8 cellular contexts compared by ENCODE assay signal in the genomic region with DNA sequence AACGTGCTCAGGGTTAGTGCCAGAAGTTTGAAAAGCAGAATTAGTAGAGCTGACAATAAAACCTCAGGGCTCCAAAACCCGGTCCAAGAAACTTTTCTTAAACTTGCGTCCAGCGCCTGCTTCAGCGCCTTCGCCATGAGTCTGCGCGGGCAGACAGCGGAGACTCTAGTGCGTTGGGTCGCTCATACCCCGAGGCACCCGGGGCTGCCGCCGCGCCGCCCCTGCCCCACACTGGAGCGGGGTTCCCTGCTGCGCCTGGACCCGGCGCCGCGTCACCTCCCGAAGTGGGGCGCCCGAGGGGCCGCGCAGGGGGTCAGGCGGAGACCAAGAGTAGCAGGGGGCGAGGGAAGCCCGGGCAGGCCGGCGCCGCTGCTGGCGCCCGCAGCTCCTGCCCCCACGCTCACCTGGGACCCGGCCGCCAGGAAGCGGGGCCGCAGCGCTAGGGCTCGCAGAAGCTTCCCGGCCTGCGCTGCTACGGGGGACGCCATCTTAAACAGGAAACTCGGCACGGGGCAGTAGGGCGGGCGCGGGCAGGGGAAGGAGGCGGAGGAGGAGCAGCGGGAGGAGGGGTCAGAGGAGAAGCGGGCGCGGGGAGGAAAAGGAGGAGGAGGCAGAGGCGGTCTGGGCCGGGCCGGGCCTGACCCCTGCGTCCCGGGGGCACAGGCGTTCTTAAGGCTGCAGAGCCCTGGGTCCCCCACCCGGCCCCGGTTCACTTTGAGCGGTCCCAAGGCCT. TPM values are rescaled to one million over a fixed set of nuclear protein-coding genes. Genes with fewer than 3 reads are reported as not detected.
DNase-seq lines count a peak whose midpoint lies in the region; ATAC-seq and TF ChIP-seq lines count a peak whose summit lies in the region.

Gene SUCLG2, minus strand, starts transcription at position 514 of the 733 bp plus-strand sequence. Its CDS starts 26 bp downstream, at position 488.

- peaks cover 15% of the 10 kb centered on the region for H3K4me1 ChIP-seq in smooth muscle cell (ENCODE audit: low read depth)

- H3K9ac ChIP-seq in smooth muscle cell (ENCODE audit: low read depth) = peak within 1 kb of the TSS; percentile 95

- no peak for TF ChIP-seq CTCF in VCaP (conservative IDR thresholded peaks at IDR 0.05)
- no peak for TF ChIP-seq CTCF in smooth muscle cell (IDR thresholded peaks at IDR 0.05; ENCODE audit: borderline replicate concordance, insufficient read depth, poor library complexity, severe bottlenecking)

- no peaks in the 10 kb centered on the region for H4K20me1 ChIP-seq in smooth muscle cell (ENCODE audit: low read depth)

- DNase-seq in NCI-H1694 treated with DMSO at 0.1 percent for 48 hours (lab: John Stamatoyannopoulos, UW) = peak; percentile 22
- no peak for DNase-seq in NCI-H1694 (lab: John Stamatoyannopoulos, UW)
- peak; percentile 17 to 31 for DNase-seq in NCI-H1930 (lab: John Stamatoyannopoulos, UW)
- peak; percentile 21 to 87 for DNase-seq in T47D (ENCODE audit: low read depth in 1 of 2, low spot score in 1 of 2)
- DNase-seq in iPS-NIHi11 (ENCODE audit: low spot score) = peak; percentile 83
- DNase-seq in smooth muscle cell (lab: John Stamatoyannopoulos, UW; ENCODE audit: unreplicated experiment) = peak; percentile 66

- in situ Hi-C loops in T47D (cut with HindIII; ENCODE audit: low pct_unique_long_range_greater_than_20kb, low sequenced_read_pairs) = no loop called here

- H3K27ac ChIP-seq in VCaP = peak within 1 kb of the TSS; percentile 96
- peak within 1 kb of the TSS; percentile 88 for H3K27ac ChIP-seq in smooth muscle cell (ENCODE audit: low read depth)

- H2AFZ ChIP-seq in smooth muscle cell (ENCODE audit: low read depth) = peak within 1 kb of the TSS; percentile 99

- H3K36me3 ChIP-seq in smooth muscle cell (ENCODE audit: low read depth) = no peaks in the 10 kb centered on the region

- H3K4me2 ChIP-seq in smooth muscle cell = peak within 1 kb of the TSS; percentile 96

- H3K4me3 ChIP-seq in smooth muscle cell = peak within 1 kb of the TSS; percentile 90

- WGBS in smooth muscle cell (ENCODE audit: low lambda C conversion rate) = 2% methylated on average over 54 of the region's 66 CpGs

- H3F3A ChIP-seq in smooth muscle cell (ENCODE audit: low read depth) = no peaks in the 10 kb centered on the region

- peaks cover 20% of the 10 kb centered on the region for H3K79me2 ChIP-seq in smooth muscle cell (ENCODE audit: low read depth)

- no peaks in the 10 kb centered on the region for H3K9me3 ChIP-seq in smooth muscle cell (replicated peaks; ENCODE audit: low read depth)

- H3K27me3 ChIP-seq in smooth muscle cell (ENCODE audit: low read depth) = no peaks in the 10 kb centered on the region

- ATAC-seq in HG02840 (IDR thresholded peaks at IDR 0.05; ENCODE audit: low FRiP score, unreplicated experiment) = peak; percentile 64

RNA-seq across cellular contexts. Expression of gene SUCLG2, which starts in this region (rescaled TPM):
- total RNA-seq in smooth muscle cell = 45.4 and 59.1 TPM in 2 replicates
- polyA plus RNA-seq in smooth muscle cell = 34.6 and 40.3 TPM in 2 replicates
